ENCODE assay signal across 9 cellular contexts in genomic region chr16:66881014-66881417, GRCh38. TPM values are rescaled to one million over a fixed set of nuclear protein-coding genes. Genes with fewer than 3 reads are reported as not detected.
DNase-seq lines count a peak whose midpoint lies in the region; ATAC-seq, FAIRE-seq and TF ChIP-seq lines count a peak whose summit lies in the region.
"Had no signal": no experiment of that assay in that cellular context is flagged by ENCODE, and none has a peak within 500 bp of the region (broad histone marks: within the 10 kb centered on the region; RNA-seq: fewer than 3 reads in every experiment).

No MANE protein-coding gene starts in this region.

- no peaks in the 10 kb centered on the region for H4K20me1 ChIP-seq in DOHH2 (ENCODE audit: control insufficient read depth, insufficient read depth, low read depth, low read length)

- H3K4me2 ChIP-seq in DOHH2 (ENCODE audit: low read length): peak overlapping the region; percentile 81

- peak overlapping the region; percentile 97 for H3K4me3 Mint-ChIP-seq in activated naive CD8-positive, alpha-beta T cell treated with anti-CD3 and anti-CD28 coated beads for 36 hours
- peak overlapping the region; percentile 74 to 99 (median 81) for H3K4me3 Mint-ChIP-seq in immature natural killer cell
- peak overlapping the region; percentile 96 for H3K4me3 Mint-ChIP-seq in stimulated activated naive CD8-positive, alpha-beta T cell treated with anti-CD3 and anti-CD28 coated beads, Interleukin-15, Interleukin-2, amounts not matched to agents 100 ng/mL and 50 ng/mL, for 24 hours

- peaks cover 17% of the 10 kb centered on the region for H3K36me3 ChIP-seq in DOHH2 (ENCODE audit: control insufficient read depth, low read length)

- FAIRE-seq in urothelium cell line (lab: Jason Lieb, UNC): no peak

- no peaks in the 10 kb centered on the region for H3K27me3 ChIP-seq in DOHH2 (ENCODE audit: control insufficient read depth, low read length)

- no peak overlapping the region for H3K27ac ChIP-seq in DOHH2 (ENCODE audit: low read depth, low read length)

- peak overlapping the region; percentile 88 for H3K4me3 ChIP-seq in DOHH2 (ENCODE audit: low read length)

- H3K9me3 Mint-ChIP-seq in activated naive CD8-positive, alpha-beta T cell treated with anti-CD3 and anti-CD28 coated beads for 36 hours: peaks cover 10% of the 10 kb centered on the region
- H3K9me3 Mint-ChIP-seq in immature natural killer cell: no peaks in the 10 kb centered on the region
- H3K9me3 Mint-ChIP-seq in stimulated activated naive CD8-positive, alpha-beta T cell treated with anti-CD3 and anti-CD28 coated beads, Interleukin-15, Interleukin-2, amounts not matched to agents 100 ng/mL and 50 ng/mL, for 24 hours: peaks cover 11% of the 10 kb centered on the region

- no peaks in the 10 kb centered on the region for H3K9me3 ChIP-seq in DOHH2 (ENCODE audit: control insufficient read depth, insufficient read depth, low read length)

- ATAC-seq in HG03439 (IDR thresholded peaks at IDR 0.05; ENCODE audit: unreplicated experiment) (peak; percentile 1), GM19455 (IDR thresholded peaks at IDR 0.05; ENCODE audit: unreplicated experiment) (no peak)

- peaks cover 26% of the 10 kb centered on the region for H3K36me3 Mint-ChIP-seq in activated naive CD8-positive, alpha-beta T cell treated with anti-CD3 and anti-CD28 coated beads for 36 hours
- H3K36me3 Mint-ChIP-seq in immature natural killer cell: peaks cover 6 to 18% (median 10%) of the 10 kb centered on the region in 3 donors
- H3K36me3 Mint-ChIP-seq in stimulated activated naive CD8-positive, alpha-beta T cell treated with anti-CD3 and anti-CD28 coated beads, Interleukin-15, Interleukin-2, amounts not matched to agents 100 ng/mL and 50 ng/mL, for 24 hours (ENCODE audit: low read depth): peaks cover 38% of the 10 kb centered on the region

- H3K27ac Mint-ChIP-seq in activated naive CD8-positive, alpha-beta T cell treated with anti-CD3 and anti-CD28 coated beads for 36 hours: peak overlapping the region; percentile 16
- H3K27ac Mint-ChIP-seq in immature natural killer cell: peak overlapping the region in 2 of 6 donors; percentile 45 to 76
- peak overlapping the region; percentile 75 for H3K27ac Mint-ChIP-seq in stimulated activated naive CD8-positive, alpha-beta T cell treated with anti-CD3 and anti-CD28 coated beads, Interleukin-15, Interleukin-2, amounts not matched to agents 100 ng/mL and 50 ng/mL, for 24 hours

- DNase-seq in activated naive CD8-positive, alpha-beta T cell treated with anti-CD3 and anti-CD28 coated beads for 36 hours: peak; percentile 30
- DNase-seq in immature natural killer cell: no peak
- no peak for DNase-seq in GM19240 (ENCODE audit: insufficient read length, low spot score)
- DNase-seq in urothelium cell line (ENCODE audit: low spot score): no peak

- no peaks in the 10 kb centered on the region; the same call in 1 of the 2 replicates for H3F3A ChIP-seq in DOHH2 (ENCODE audit: control insufficient read depth, insufficient read depth)

- peaks cover 24% of the 10 kb centered on the region for H3K79me2 ChIP-seq in DOHH2 (ENCODE audit: control insufficient read depth, low read length)

- no peaks in the 10 kb centered on the region for H3K9me2 ChIP-seq in DOHH2 (replicated peaks; ENCODE audit: control insufficient read depth, low read length)

- no peak for TF ChIP-seq CTCF in DOHH2 (IDR thresholded peaks at IDR 0.05; ENCODE audit: low read depth, low read length, poor library complexity, severe bottlenecking)

- H3K27me3 Mint-ChIP-seq in activated naive CD8-positive, alpha-beta T cell treated with anti-CD3 and anti-CD28 coated beads for 36 hours: no peaks in the 10 kb centered on the region
- peaks cover 6 to 12% (median 7%) of the 10 kb centered on the region in 3 donors for H3K27me3 Mint-ChIP-seq in immature natural killer cell (ENCODE audit: low read depth in 3 of 3)
- no peaks in the 10 kb centered on the region for H3K27me3 Mint-ChIP-seq in stimulated activated naive CD8-positive, alpha-beta T cell treated with anti-CD3 and anti-CD28 coated beads, Interleukin-15, Interleukin-2, amounts not matched to agents 100 ng/mL and 50 ng/mL, for 24 hours

- H3K4me1 ChIP-seq in DOHH2 (ENCODE audit: control insufficient read depth, low read length): peaks cover 33% of the 10 kb centered on the region

- peaks cover 40% of the 10 kb centered on the region for H3K4me1 Mint-ChIP-seq in activated naive CD8-positive, alpha-beta T cell treated with anti-CD3 and anti-CD28 coated beads for 36 hours
- peaks cover 24 to 52% of the 10 kb centered on the region in 2 donors for H3K4me1 Mint-ChIP-seq in immature natural killer cell
- H3K4me1 Mint-ChIP-seq in stimulated activated naive CD8-positive, alpha-beta T cell treated with anti-CD3 and anti-CD28 coated beads, Interleukin-15, Interleukin-2, amounts not matched to agents 100 ng/mL and 50 ng/mL, for 24 hours (ENCODE audit: low read depth): peaks cover 67% of the 10 kb centered on the region

RNA-seq across cellular contexts. Expression of gene PDP2, which starts 0.7 kb away (rescaled TPM):
- total RNA-seq in activated naive CD8-positive, alpha-beta T cell treated with anti-CD3 and anti-CD28 coated beads for 36 hours: 10 to 100 TPM; 25.5 to 25.9 TPM
- 1 to 10 TPM in 2 of 3 donors, not detected in 1; 2.2 to 3.1 TPM for polyA plus RNA-seq in immature natural killer cell

RNA-seq across cellular contexts. Expression of gene CA7, which starts 36.8 kb away (rescaled TPM):
- total RNA-seq in activated naive CD8-positive, alpha-beta T cell treated with anti-CD3 and anti-CD28 coated beads for 36 hours: not detected
- under 1 TPM; 0.12 to 0.25 (median 0.17) TPM for polyA plus RNA-seq in immature natural killer cell
- total RNA-seq: renal cortical epithelial cell had no signal

RNA-seq across cellular contexts. Expression of gene CDH16, which starts 37.7 kb away (rescaled TPM):
- total RNA-seq in activated naive CD8-positive, alpha-beta T cell treated with anti-CD3 and anti-CD28 coated beads for 36 hours: not detected
- not detected for polyA plus RNA-seq in immature natural killer cell

RNA-seq across cellular contexts. Expression of gene RRAD, which starts 44.3 kb away (rescaled TPM):
- under 1 TPM; 0.20 to 0.33 TPM for total RNA-seq in activated naive CD8-positive, alpha-beta T cell treated with anti-CD3 and anti-CD28 coated beads for 36 hours
- not detected for polyA plus RNA-seq in immature natural killer cell

RNA-seq across cellular contexts. Expression of gene NAE1, which starts 50.2 kb away (rescaled TPM):
- 100 to 1,000 TPM; 118 to 121 TPM for total RNA-seq in activated naive CD8-positive, alpha-beta T cell treated with anti-CD3 and anti-CD28 coated beads for 36 hours
- 10 to 100 TPM; 67.2 to 73.8 (median 69.8) TPM for polyA plus RNA-seq in immature natural killer cell
